22 cellular contexts compared by ENCODE assay signal in genomic region chr12:73952304-73952703, GRCh38.
"Had no signal": no experiment of that assay in that cellular context is flagged by ENCODE, and none has a peak within 500 bp of the region (broad histone marks: within the 10 kb centered on the region; RNA-seq: fewer than 3 reads in every experiment).

No MANE protein-coding gene starts in this region.

- H3K9me3 ChIP-seq: esophagus muscularis mucosa, gastrocnemius medialis, left lung, lower lobe of right lung, prostate gland, right lobe of liver, tibial artery, upper lobe of left lung, uterus had no signal

- H3K27ac Mint-ChIP-seq: immature natural killer cell; memory B cell; mesothelial cell of epicardium; natural killer cell treated with Interleukin-12 subunit alpha and Interleukin-12 subunit beta and Interleukin-15 and Interleukin-18, amount 100 ng/mL, for 72 hours; stimulated activated memory B cell treated with anti-CD40 and anti-IgM and Interleukin-4, amounts not matched to agents 10 μg/mL and 1 μg/mL and 100 μg/mL, for 72 hours; stimulated activated naive CD8-positive, alpha-beta T cell treated with anti-CD3 and anti-CD28 coated beads, Interleukin-15, Interleukin-2, amounts not matched to agents 100 ng/mL and 50 ng/mL, for 24 hours had no signal

- H3K27ac ChIP-seq: epithelial cell of prostate, esophagus muscularis mucosa, gastrocnemius medialis, left lung, lower lobe of right lung, parathyroid adenoma, prostate gland, right lobe of liver, tibial artery, upper lobe of left lung, uterus had no signal

- H3K4me3 ChIP-seq: esophagus muscularis mucosa, gastrocnemius medialis, left lung, lower lobe of right lung, prostate gland, right lobe of liver, tibial artery, upper lobe of left lung, uterus had no signal

- H3K79me2 ChIP-seq: parathyroid adenoma had no signal

- H3K36me3 Mint-ChIP-seq: immature natural killer cell; memory B cell; mesothelial cell of epicardium; natural killer cell treated with Interleukin-12 subunit alpha and Interleukin-12 subunit beta and Interleukin-15 and Interleukin-18, amount 100 ng/mL, for 72 hours; stimulated activated memory B cell treated with anti-CD40 and anti-IgM and Interleukin-4, amounts not matched to agents 10 μg/mL and 1 μg/mL and 100 μg/mL, for 72 hours had no signal

- H3K27me3 Mint-ChIP-seq: memory B cell; natural killer cell treated with Interleukin-12 subunit alpha and Interleukin-12 subunit beta and Interleukin-15 and Interleukin-18, amount 100 ng/mL, for 72 hours; stimulated activated memory B cell treated with anti-CD40 and anti-IgM and Interleukin-4, amounts not matched to agents 10 μg/mL and 1 μg/mL and 100 μg/mL, for 72 hours; stimulated activated naive CD8-positive, alpha-beta T cell treated with anti-CD3 and anti-CD28 coated beads, Interleukin-15, Interleukin-2, amounts not matched to agents 100 ng/mL and 50 ng/mL, for 24 hours had no signal

- H3K9me3 Mint-ChIP-seq: mesothelial cell of epicardium; stimulated activated memory B cell treated with anti-CD40 and anti-IgM and Interleukin-4, amounts not matched to agents 10 μg/mL and 1 μg/mL and 100 μg/mL, for 72 hours had no signal

- H3K4me3 Mint-ChIP-seq: immature natural killer cell; memory B cell; mesothelial cell of epicardium; natural killer cell treated with Interleukin-12 subunit alpha and Interleukin-12 subunit beta and Interleukin-15 and Interleukin-18, amount 100 ng/mL, for 72 hours; stimulated activated memory B cell treated with anti-CD40 and anti-IgM and Interleukin-4, amounts not matched to agents 10 μg/mL and 1 μg/mL and 100 μg/mL, for 72 hours; stimulated activated naive CD8-positive, alpha-beta T cell treated with anti-CD3 and anti-CD28 coated beads, Interleukin-15, Interleukin-2, amounts not matched to agents 100 ng/mL and 50 ng/mL, for 24 hours had no signal

- H3K4me1 Mint-ChIP-seq: immature natural killer cell; mesothelial cell of epicardium; stimulated activated memory B cell treated with anti-CD40 and anti-IgM and Interleukin-4, amounts not matched to agents 10 μg/mL and 1 μg/mL and 100 μg/mL, for 72 hours had no signal

- H3K4me1 ChIP-seq: esophagus muscularis mucosa, gastrocnemius medialis, left lung, lower lobe of right lung, parathyroid adenoma, prostate gland, right lobe of liver, tibial artery, upper lobe of left lung, uterus had no signal

- DNase-seq: effector memory CD4-positive, alpha-beta T cell; gastrocnemius medialis; glutamatergic neuron; immature natural killer cell; lower lobe of right lung; occipital lobe; right lobe of liver; stimulated activated CD4-positive, alpha-beta T cell treated with anti-CD3 and anti-CD28 coated beads, Interleukin-4, amount 100 ng/mL, for 24 hours; tibial artery; upper lobe of left lung; uterus had no signal

- H2AFZ ChIP-seq: parathyroid adenoma had no signal

- FAIRE-seq: keratinocyte had no signal

- ATAC-seq: gastrocnemius medialis; left lung; lower lobe of right lung; natural killer cell treated with Interleukin-12 subunit alpha and Interleukin-12 subunit beta and Interleukin-15 and Interleukin-18, amount 100 ng/mL, for 72 hours; right lobe of liver; stimulated activated memory B cell treated with anti-CD40 and anti-IgM and Interleukin-4, amounts not matched to agents 10 μg/mL and 1 μg/mL and 100 μg/mL, for 72 hours had no signal

- H3K36me3 ChIP-seq: esophagus muscularis mucosa, gastrocnemius medialis, left lung, lower lobe of right lung, prostate gland, right lobe of liver, tibial artery, upper lobe of left lung, uterus had no signal
